Comparison of ENCODE assay signal across 23 cellular contexts in genomic region chr20:458766-459165, GRCh38. TPM values are rescaled to one million over a fixed set of nuclear protein-coding genes. Genes with fewer than 3 reads are reported as not detected.
DNase-seq lines count a peak whose midpoint lies in the region; ATAC-seq and TF ChIP-seq lines count a peak whose summit lies in the region.
"Had no signal": no experiment of that assay in that cellular context is flagged by ENCODE, and none has a peak within 500 bp of the region (broad histone marks: within the 10 kb centered on the region; RNA-seq: fewer than 3 reads in every experiment).

No MANE protein-coding gene starts in this region.

- DNase-seq in natural killer cell treated with Interleukin-12 subunit alpha and Interleukin-12 subunit beta and Interleukin-15 and Interleukin-18, amount 100 ng/mL, for 72 hours (ENCODE audit: low spot score): no peak
- DNase-seq in natural killer cell (no peak), NCI-H524 (lab: John Stamatoyannopoulos, UW) (peak; percentile 36 to 79), foreskin keratinocyte (no peak), GM23338 (ENCODE audit: low spot score) (no peak), omental fat pad (ENCODE audit: low spot score) (no peak), D341Med (ENCODE audit: low spot score) (no peak)
- DNase-seq: activated CD4-positive, alpha-beta T cell treated with anti-CD3 and anti-CD28 coated beads, Interleukin-2, amount 10 ng/mL, durations not matched to agents 7 days and 5 days; activated CD8-positive, alpha-beta memory T cell treated with anti-CD3 and anti-CD28 coated beads, Interleukin-2, amount 50 U/mL, for 4 hours; body of pancreas; cortex of kidney; EL; HFFc6; left colon; NCI-H1105 treated with DMSO at 0.1 percent for 48 hours; NCI-H2081 treated with DMSO at 0.1 percent for 48 hours; NCI-H69; right lobe of liver; T-helper 1 cell; thyroid gland had no signal

- H3K4me1 ChIP-seq in foreskin keratinocyte (peaks cover 18% of the 10 kb centered on the region), GM23338 (ENCODE audit: insufficient read depth) (0 out of 2 replicates have a peak, but pooled peaks cover 4% of the 10 kb centered on the region)

- no peaks in the 10 kb centered on the region for H3K9me2 ChIP-seq in GM23338 (ENCODE audit: insufficient read depth)

- H3K79me2 ChIP-seq in GM23338 (replicated peaks; ENCODE audit: insufficient read depth): peaks cover 67% of the 10 kb centered on the region

- no peaks in the 10 kb centered on the region for H3K27me3 Mint-ChIP-seq in natural killer cell treated with Interleukin-12 subunit alpha and Interleukin-12 subunit beta and Interleukin-15 and Interleukin-18, amount 100 ng/mL, for 72 hours
- H3K27me3 Mint-ChIP-seq in natural killer cell (ENCODE audit: low read depth in 2 of 2) (no peaks in the 10 kb centered on the region), GM23338 (ENCODE audit: insufficient read depth, low read depth, poor library complexity) (peaks cover 16% of the 10 kb centered on the region)
- H3K27me3 Mint-ChIP-seq: activated CD4-positive, alpha-beta T cell treated with anti-CD3 and anti-CD28 coated beads, Interleukin-2, amount 10 ng/mL, durations not matched to agents 7 days and 5 days had no signal

- no peaks in the 10 kb centered on the region for H3K27me3 ChIP-seq in foreskin keratinocyte
- H3K27me3 ChIP-seq in GM23338 (ENCODE audit: insufficient read depth): peaks cover 18% of the 10 kb centered on the region
- H3K27me3 ChIP-seq: body of pancreas, right lobe of liver, thyroid gland had no signal

- H3K27ac ChIP-seq in foreskin keratinocyte (no peak overlapping the region), GM23338 (ENCODE audit: low read depth) (no peak overlapping the region)
- H3K27ac ChIP-seq: body of pancreas, KMS-11, right lobe of liver, thyroid gland had no signal

- peaks cover 4% of the 10 kb centered on the region for H3K36me3 Mint-ChIP-seq in natural killer cell treated with Interleukin-12 subunit alpha and Interleukin-12 subunit beta and Interleukin-15 and Interleukin-18, amount 100 ng/mL, for 72 hours
- no peaks in the 10 kb centered on the region for H3K36me3 Mint-ChIP-seq in natural killer cell
- no peaks in the 10 kb centered on the region for H3K36me3 Mint-ChIP-seq in GM23338 (ENCODE audit: low read depth)

- peak overlapping the region; percentile 10 for H3K4me3 Mint-ChIP-seq in natural killer cell treated with Interleukin-12 subunit alpha and Interleukin-12 subunit beta and Interleukin-15 and Interleukin-18, amount 100 ng/mL, for 72 hours
- H3K4me3 Mint-ChIP-seq in natural killer cell (no peak overlapping the region), GM23338 (no peak overlapping the region)
- H3K4me3 Mint-ChIP-seq: activated CD4-positive, alpha-beta T cell treated with anti-CD3 and anti-CD28 coated beads, Interleukin-2, amount 10 ng/mL, durations not matched to agents 7 days and 5 days; HFFc6; stimulated activated effector memory CD8-positive, alpha-beta T cell treated with anti-CD3 and anti-CD28 coated beads, Interleukin-12 subunit alpha, Interleukin-12 subunit beta, amount 100 ng/mL, for 72 hours had no signal

- H3K4me1 Mint-ChIP-seq in natural killer cell treated with Interleukin-12 subunit alpha and Interleukin-12 subunit beta and Interleukin-15 and Interleukin-18, amount 100 ng/mL, for 72 hours (ENCODE audit: low read depth in 2 of 2): peaks cover 41 to 46% of the 10 kb centered on the region in 2 donors
- peaks cover 34 to 52% of the 10 kb centered on the region in 2 donors for H3K4me1 Mint-ChIP-seq in natural killer cell
- H3K4me1 Mint-ChIP-seq in GM23338: peaks cover 20% of the 10 kb centered on the region

- H3K4me3 ChIP-seq in GM23338: no peak overlapping the region
- H3K4me3 ChIP-seq: body of pancreas, right lobe of liver, thyroid gland had no signal

- intact Hi-C loops in natural killer cell (cut with micrococcal nuclease): no loop called here

- no peak for ATAC-seq in natural killer cell treated with Interleukin-12 subunit alpha and Interleukin-12 subunit beta and Interleukin-15 and Interleukin-18, amount 100 ng/mL, for 72 hours
- ATAC-seq in natural killer cell (no peak), foreskin keratinocyte (no peak), GM23338 (no peak), omental fat pad (ENCODE audit: low FRiP score) (no peak)
- ATAC-seq: activated naive CD4-positive, alpha-beta T cell treated with anti-CD3 and anti-CD28 coated beads, Interleukin-2, amount 50 U/mL, for 72 hours; body of pancreas; left colon; right lobe of liver; stimulated activated effector memory CD8-positive, alpha-beta T cell treated with anti-CD3 and anti-CD28 coated beads, Interleukin-12 subunit alpha, Interleukin-12 subunit beta, amount 100 ng/mL, for 72 hours had no signal

- H3K4me2 ChIP-seq in GM23338: no peak overlapping the region
- H3K4me2 ChIP-seq: KMS-11 had no signal

- H4K20me1 ChIP-seq in GM23338 (replicated peaks; ENCODE audit: insufficient read depth): peaks cover 38% of the 10 kb centered on the region

- no peak overlapping the region for H2AFZ ChIP-seq in GM23338

- TF ChIP-seq CTCF in natural killer cell (IDR thresholded peaks at IDR 0.05) (no peak), foreskin keratinocyte (conservative IDR thresholded peaks at IDR 0.05) (peak; percentile 4), GM23338 (conservative IDR thresholded peaks at IDR 0.05; ENCODE audit: low read depth in 2 of 2) (no peak), omental fat pad (IDR thresholded peaks at IDR 0.05) (no peak)

- H3K9me3 Mint-ChIP-seq in natural killer cell treated with Interleukin-12 subunit alpha and Interleukin-12 subunit beta and Interleukin-15 and Interleukin-18, amount 100 ng/mL, for 72 hours: no peaks in the 10 kb centered on the region
- H3K9me3 Mint-ChIP-seq in natural killer cell (no peaks in the 10 kb centered on the region), GM23338 (no peaks in the 10 kb centered on the region)
- H3K9me3 Mint-ChIP-seq: activated CD4-positive, alpha-beta T cell treated with anti-CD3 and anti-CD28 coated beads, Interleukin-2, amount 10 ng/mL, durations not matched to agents 7 days and 5 days; activated naive CD4-positive, alpha-beta T cell treated with anti-CD3 and anti-CD28 coated beads, Interleukin-2, amount 50 U/mL, for 72 hours; HFFc6; stimulated activated effector memory CD8-positive, alpha-beta T cell treated with anti-CD3 and anti-CD28 coated beads, Interleukin-12 subunit alpha, Interleukin-12 subunit beta, amount 100 ng/mL, for 72 hours had no signal

- H3F3A ChIP-seq in GM23338 (replicated peaks; ENCODE audit: low read depth): 0 out of 2 replicates have a peak, but pooled peaks cover 5% of the 10 kb centered on the region

- no peak overlapping the region for H3K27ac Mint-ChIP-seq in natural killer cell treated with Interleukin-12 subunit alpha and Interleukin-12 subunit beta and Interleukin-15 and Interleukin-18, amount 100 ng/mL, for 72 hours
- H3K27ac Mint-ChIP-seq in natural killer cell: no peak overlapping the region
- no peak overlapping the region for H3K27ac Mint-ChIP-seq in GM23338
- H3K27ac Mint-ChIP-seq: activated CD4-positive, alpha-beta T cell treated with anti-CD3 and anti-CD28 coated beads, Interleukin-2, amount 10 ng/mL, durations not matched to agents 7 days and 5 days; HFFc6; stimulated activated effector memory CD8-positive, alpha-beta T cell treated with anti-CD3 and anti-CD28 coated beads, Interleukin-12 subunit alpha, Interleukin-12 subunit beta, amount 100 ng/mL, for 72 hours had no signal

- no peaks in the 10 kb centered on the region for H3K36me3 ChIP-seq in GM23338 (ENCODE audit: insufficient read depth)
- H3K36me3 ChIP-seq: right lobe of liver, thyroid gland had no signal

TF ChIP-seq in GM23338, 12 proteins besides CTCF, POLR2A, EP300 and RAD21 (continues in another document):
- TF ChIP-seq STAT1 (IDR thresholded peaks at IDR 0.05; ENCODE audit: unreplicated experiment) (no peak), POLR2AphosphoS5 (IDR thresholded peaks at IDR 0.05; ENCODE audit: low read depth) (no peak), JUNB (IDR thresholded peaks at IDR 0.05; ENCODE audit: unreplicated experiment) (no peak), ZNF114 (CRISPR knock-in tag; IDR thresholded peaks at IDR 0.05) (no peak), CREB1 (CRISPR knock-in tag; IDR thresholded peaks at IDR 0.05; ENCODE audit: low read depth) (no peak), ZNF331 (CRISPR knock-in tag; IDR thresholded peaks at IDR 0.05; ENCODE audit: low read depth) (no peak)

RNA-seq across cellular contexts. Expression of gene TBC1D20, which starts 3.6 kb away (rescaled TPM):
- 10 to 100 TPM; 46.4 to 56.8 TPM for total RNA-seq in natural killer cell treated with Interleukin-12 subunit alpha and Interleukin-12 subunit beta and Interleukin-15 and Interleukin-18, amount 100 ng/mL, for 72 hours
- total RNA-seq in natural killer cell (10 to 100 TPM; 32.5 to 47.6 (median 44.2) TPM), foreskin keratinocyte (23.0 and 28.8 TPM in 2 replicates), omental fat pad (10 to 100 TPM; 37.2 to 60.6 (median 53.3) TPM)
- polyA plus RNA-seq in foreskin keratinocyte (14.7 and 16.4 TPM in 2 replicates), GM23338 (2016; fragmentation: Nextera tagmentation; extraction: Ambion mirVana) (4.8 and 5.0 TPM in 2 replicates)
- 15.0 and 15.2 TPM in 2 replicates for total RNA-seq in GM23338 (2014; rRNA removed; shearing (Covaris generic))

RNA-seq across cellular contexts. Expression of gene RBCK1, which starts 50.7 kb away (rescaled TPM):
- total RNA-seq in natural killer cell treated with Interleukin-12 subunit alpha and Interleukin-12 subunit beta and Interleukin-15 and Interleukin-18, amount 100 ng/mL, for 72 hours: 100 to 1,000 TPM; 157 to 159 TPM
- total RNA-seq in natural killer cell (100 to 1,000 TPM; 102 to 131 (median 104) TPM), foreskin keratinocyte (81.2 and 198 TPM in 2 replicates), omental fat pad (10 to 100 TPM; 49.9 to 88.1 (median 52.9) TPM)
- polyA plus RNA-seq in foreskin keratinocyte (115 and 292 TPM in 2 replicates), GM23338 (2016; fragmentation: Nextera tagmentation; extraction: Ambion mirVana) (46.5 and 52.6 TPM in 2 replicates)
- total RNA-seq in GM23338 (2014; rRNA removed; shearing (Covaris generic)): 56.8 and 65.3 TPM in 2 replicates

Comparison
In these comparisons a context has a peak if more than half of its experiments do, and no peak if none do; other contexts are left out.
1. DNase-seq: peak in NCI-H524 (2 of 2); none in natural killer cell treated with Interleukin-12 subunit alpha and Interleukin-12 subunit beta and Interleukin-15 and Interleukin-18, amount 100 ng/mL, for 72 hours (single experiment), natural killer cell (single experiment), foreskin keratinocyte (0 of 2), GM23338 (single experiment), omental fat pad (single experiment) and D341Med (single experiment).